ENCODE assay signal across 8 cellular contexts in genomic region chr13:110138009-110138699, GRCh38.
DNase-seq lines count a peak whose midpoint lies in the region; ATAC-seq, FAIRE-seq and TF ChIP-seq lines count a peak whose summit lies in the region.

No MANE protein-coding gene starts in this region.

- peaks cover 2% of the 10 kb centered on the region for H3K36me3 Mint-ChIP-seq in astrocyte (ENCODE audit: low read depth, unreplicated experiment)

- peak overlapping the region; percentile 75 for H3K4me3 Mint-ChIP-seq in astrocyte (ENCODE audit: unreplicated experiment)

- H3K79me2 ChIP-seq in astrocyte (ENCODE audit: insufficient read depth, low read length): no peaks in the 10 kb centered on the region

- H3K4me1 Mint-ChIP-seq in astrocyte (ENCODE audit: low read depth, unreplicated experiment): peaks cover 22% of the 10 kb centered on the region

- intact Hi-C loops in sciatic nerve (cut with DNase I): no loop called here

- H3K4me3 ChIP-seq in LNCaP clone FGC (ENCODE audit: low read depth, low read length): peak overlapping the region; percentile 65
- peak overlapping the region; percentile 58 for H3K4me3 ChIP-seq in astrocyte (ENCODE audit: insufficient read depth, low read depth, low read length)
- peak overlapping the region; percentile 55 for H3K4me3 ChIP-seq in iPS DF 6.9 (ENCODE audit: low read length)

- peak overlapping the region; percentile 79 for H3K27ac Mint-ChIP-seq in astrocyte (ENCODE audit: unreplicated experiment)

- H3K9me3 ChIP-seq in astrocyte (ENCODE audit: insufficient read depth, low read depth, low read length): no peaks in the 10 kb centered on the region
- no peaks in the 10 kb centered on the region for H3K9me3 ChIP-seq in iPS DF 6.9 (ENCODE audit: control insufficient read depth, insufficient read depth, low read length)

- H3K4me1 ChIP-seq in astrocyte (ENCODE audit: insufficient read depth, low read length): peaks cover 31% of the 10 kb centered on the region
- H3K4me1 ChIP-seq in iPS DF 6.9 (ENCODE audit: control insufficient read depth, insufficient read depth, low read length): peaks cover 9% of the 10 kb centered on the region

- no peaks in the 10 kb centered on the region for H3K27me3 Mint-ChIP-seq in astrocyte (ENCODE audit: low read depth, unreplicated experiment)

- peak; percentile 70 for ATAC-seq in sciatic nerve

- FAIRE-seq in astrocyte (lab: Jason Lieb, UNC): no peak

- no peaks in the 10 kb centered on the region for H3K9me3 Mint-ChIP-seq in astrocyte (ENCODE audit: unreplicated experiment)

- H3K4me2 ChIP-seq in astrocyte (ENCODE audit: low read length): peak overlapping the region; percentile 87

- peak overlapping the region; percentile 41 for H3K27ac ChIP-seq in astrocyte (ENCODE audit: low read depth, low read length)
- no peak overlapping the region for H3K27ac ChIP-seq in iPS DF 6.9 (ENCODE audit: low read length)

- H3K9ac ChIP-seq in astrocyte (ENCODE audit: low read length): peak overlapping the region; percentile 59

- no peaks in the 10 kb centered on the region for H4K20me1 ChIP-seq in astrocyte (ENCODE audit: insufficient read depth, low read length)

- peak overlapping the region; percentile 50 for H2AFZ ChIP-seq in astrocyte (ENCODE audit: low read depth, low read length)

- peak; percentile 39; the same call in 1 of the 2 replicates for TF ChIP-seq CTCF in LNCaP clone FGC (IDR thresholded peaks at IDR 0.05; ENCODE audit: control insufficient read depth, extremely low read depth, insufficient read depth)
- no peak for TF ChIP-seq CTCF in astrocyte (IDR thresholded peaks at IDR 0.05; ENCODE audit: insufficient read depth, low read depth, low read length)

- WGBS in iPS DF 6.9 (ENCODE audit: insufficient coverage, insufficient read length): no CpG with 5 or more reads among the region's 60 CpGs

- H3K36me3 ChIP-seq in astrocyte (ENCODE audit: insufficient read depth, low read length) (no peaks in the 10 kb centered on the region), iPS DF 6.9 (ENCODE audit: control insufficient read depth, insufficient read depth, low read length) (no peaks in the 10 kb centered on the region)

- H3K27me3 ChIP-seq in astrocyte (ENCODE audit: insufficient read depth, low read length): no peaks in the 10 kb centered on the region
- peaks cover 2% of the 10 kb centered on the region; the same call in 1 of the 2 replicates for H3K27me3 ChIP-seq in iPS DF 6.9 (ENCODE audit: control insufficient read depth, insufficient read depth, low read length)

- DNase-seq in ELF-1 (ENCODE audit: low read depth, low spot score) (peak; percentile 73), H4 (ENCODE audit: low spot score) (peak; percentile 61), LNCaP clone FGC (ENCODE audit: low read depth) (no peak), T-helper 2 cell (peak in 3 of 5 experiments; percentile 2 to 68 (median 47)), astrocyte (ENCODE audit: low read depth) (peak; percentile 71), iPS DF 6.9 (ENCODE audit: low read depth, low spot score) (no peak), sciatic nerve (ENCODE audit: low spot score) (peak; percentile 79), medulla oblongata (ENCODE audit: extremely low spot score) (no peak)

Comparison
In these comparisons a context has a peak if more than half of its experiments do, and no peak if none do; other contexts are left out.
1. DNase-seq: peak in ELF-1 (single experiment), H4 (single experiment), T-helper 2 cell (3 of 5), astrocyte (single experiment) and sciatic nerve (single experiment); none in LNCaP clone FGC (single experiment), iPS DF 6.9 (single experiment) and medulla oblongata (single experiment).
2. Peak in every context shown above with its lines, with median percentiles within 50 percentile points of each other: H3K4me3 ChIP-seq.